ENCODE assay signal across 10 cellular contexts in the genomic region with DNA sequence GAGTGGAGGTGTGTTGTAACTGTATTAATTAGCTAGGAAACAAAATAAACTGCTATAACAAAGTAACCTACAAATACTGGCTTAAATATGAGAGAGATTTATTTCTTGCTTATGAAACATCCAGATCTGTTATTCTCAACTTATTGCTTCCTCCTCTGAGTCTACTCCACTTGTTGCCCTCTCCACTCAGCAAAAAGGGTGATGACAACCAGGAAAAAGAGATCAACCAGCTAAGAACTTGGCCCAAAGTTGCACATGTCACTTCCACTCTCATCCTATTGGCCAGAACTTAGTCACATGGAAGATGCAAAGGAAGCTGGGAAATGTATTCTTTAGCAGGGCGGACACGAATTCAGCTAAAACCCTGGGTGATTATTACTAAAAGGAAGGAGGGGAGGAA. TPM values are rescaled to one million over a fixed set of nuclear protein-coding genes. Genes with fewer than 3 reads are reported as not detected.
DNase-seq lines count a peak whose midpoint lies in the region; ATAC-seq and TF ChIP-seq lines count a peak whose summit lies in the region.
"Had no signal": no experiment of that assay in that cellular context is flagged by ENCODE, and none has a peak within 500 bp of the region (broad histone marks: within the 10 kb centered on the region; RNA-seq: fewer than 3 reads in every experiment).

No MANE protein-coding gene starts in this region.

- no peaks in the 10 kb centered on the region for H3K9me3 ChIP-seq in mesenchymal stem cell (ENCODE audit: control insufficient read depth, low read length)

- no peak overlapping the region for H2BK12ac ChIP-seq in mesenchymal stem cell (ENCODE audit: low read length in 2 of 2)

- no peak overlapping the region for H3K4ac ChIP-seq in mesenchymal stem cell (ENCODE audit: low read depth in 1 of 2, low read length in 2 of 2)

- H3K79me1 ChIP-seq in mesenchymal stem cell (replicated peaks; ENCODE audit: low read length, poor library complexity, severe bottlenecking) = no peaks in the 10 kb centered on the region

- TF ChIP-seq CTCF in cardiac fibroblast (IDR thresholded peaks at IDR 0.05; ENCODE audit: low read depth, low read length) = no peak

- H4K8ac ChIP-seq in mesenchymal stem cell (ENCODE audit: low read length) = no peak overlapping the region

- no peaks in the 10 kb centered on the region for H3K27me3 ChIP-seq in mesenchymal stem cell (ENCODE audit: control insufficient read depth in 1 of 2, insufficient read depth in 1 of 2, low read length in 2 of 2)

- H3K4me2 ChIP-seq in mesenchymal stem cell (ENCODE audit: low read length, poor library complexity, severe bottlenecking) = no peak overlapping the region

- no CpG with 5 or more reads among the region's 2 CpGs for WGBS in mesenchymal stem cell

- no peak overlapping the region for H3K27ac ChIP-seq in mesenchymal stem cell (ENCODE audit: low read length, poor library complexity, severe bottlenecking)

- no peaks in the 10 kb centered on the region for H3K36me3 ChIP-seq in mesenchymal stem cell (ENCODE audit: control insufficient read depth in 1 of 2, insufficient read depth in 2 of 2, low read depth in 1 of 2, low read length in 2 of 2)

- H2BK5ac ChIP-seq in mesenchymal stem cell (ENCODE audit: low read depth, low read length, poor library complexity, severe bottlenecking) = no peak overlapping the region

- no peaks in the 10 kb centered on the region for H3K4me1 ChIP-seq in mesenchymal stem cell (ENCODE audit: control insufficient read depth, insufficient read depth, low read depth, low read length)

- no peak overlapping the region for H3K9ac ChIP-seq in mesenchymal stem cell (ENCODE audit: low read length)

- no peak overlapping the region for H4K91ac ChIP-seq in mesenchymal stem cell (ENCODE audit: low read length)

- H3K18ac ChIP-seq in mesenchymal stem cell (ENCODE audit: low read depth in 1 of 2, low read length in 2 of 2) = no peak overlapping the region

- H3K4me3 ChIP-seq in cardiac fibroblast (replicated peaks in 1 of 2; ENCODE audit: low read depth in 2 of 2, low read length in 2 of 2) = no peak overlapping the region
- no peak overlapping the region for H3K4me3 ChIP-seq in mesenchymal stem cell (ENCODE audit: insufficient read depth in 1 of 2, low read depth in 1 of 2, low read length in 2 of 2)

- DNase-seq in EH (ENCODE audit: low read depth) = peak; percentile 50
- peak; percentile 20 for DNase-seq in NCI-H2107 (lab: John Stamatoyannopoulos, UW)
- DNase-seq in cardiac fibroblast (ENCODE audit: low read depth in 2 of 2) = peak; percentile 72 to 85
- peak; percentile 53 for DNase-seq in medulla oblongata (ENCODE audit: extremely low spot score)
- no peak for DNase-seq in mesenchymal stem cell
- no peak for DNase-seq in activated CD4-positive, alpha-beta T cell treated with anti-CD3 and anti-CD28 coated beads for 1 hour
- DNase-seq in NCI-H1105 (lab: John Stamatoyannopoulos, UW) = no peak
- DNase-seq: activated CD4-positive, alpha-beta T cell treated with anti-CD3 and anti-CD28 coated beads, Interleukin-2, amount 50 U/mL, for 1 hour; NCI-H1048 had no signal

- no peak for ATAC-seq in HG03354 (IDR thresholded peaks at IDR 0.05; ENCODE audit: poor library complexity, severe bottlenecking, unreplicated experiment)

- no peak overlapping the region for H2BK120ac ChIP-seq in mesenchymal stem cell (ENCODE audit: low read depth, low read length)

- no peak overlapping the region for H3K23ac ChIP-seq in mesenchymal stem cell (ENCODE audit: low read length in 2 of 2)

- H2AK5ac ChIP-seq in mesenchymal stem cell (ENCODE audit: low read length, severe bottlenecking) = no peak overlapping the region

- no peak overlapping the region for H2AFZ ChIP-seq in mesenchymal stem cell (ENCODE audit: low read depth, low read length)

- H2BK15ac ChIP-seq in mesenchymal stem cell (ENCODE audit: low read depth, poor library complexity, severe bottlenecking) = no peak overlapping the region

- H3K14ac ChIP-seq in mesenchymal stem cell (ENCODE audit: low read length in 2 of 2) = no peak overlapping the region

RNA-seq across cellular contexts. Expression of gene TP53RK, which starts 5.2 kb away (rescaled TPM):
- 13.0 TPM for polyA plus RNA-seq in mesenchymal stem cell (2013, experiment 1 of 2)
- polyA plus RNA-seq in mesenchymal stem cell (2013, experiment 2 of 2) = 13.9 TPM

RNA-seq across cellular contexts. Expression of gene SLC2A10, which starts 15.0 kb away (rescaled TPM):
- 35.9 TPM for polyA plus RNA-seq in mesenchymal stem cell (2013, experiment 1 of 2)
- 37.1 TPM for polyA plus RNA-seq in mesenchymal stem cell (2013, experiment 2 of 2)

RNA-seq across cellular contexts. Expression of gene SLC13A3, which starts 43.2 kb away (rescaled TPM):
- polyA plus RNA-seq in mesenchymal stem cell (2013, experiment 1 of 2) = 0.62 TPM
- polyA plus RNA-seq in mesenchymal stem cell (2013, experiment 2 of 2) = 0.66 TPM

Comparison
In these comparisons a context has a peak if more than half of its experiments do, and no peak if none do; other contexts are left out.
1. DNase-seq: peak in EH (single experiment), NCI-H2107 (single experiment), cardiac fibroblast (2 of 2) and medulla oblongata (single experiment); none in mesenchymal stem cell (single experiment), activated CD4-positive, alpha-beta T cell treated with anti-CD3 and anti-CD28 coated beads for 1 hour (single experiment) and NCI-H1105 (single experiment).